ENCODE assay signal across 8 cellular contexts in genomic region chr3:47381317-47382157, GRCh38. TPM values are rescaled to one million over a fixed set of nuclear protein-coding genes. Genes with fewer than 3 reads are reported as not detected.
DNase-seq lines count a peak whose midpoint lies in the region; ATAC-seq and TF ChIP-seq lines count a peak whose summit lies in the region.

No MANE protein-coding gene starts in this region.

- no peaks in the 10 kb centered on the region for H3K27me3 ChIP-seq in OCI-LY1 (ENCODE audit: insufficient read depth, low read length)
- no peaks in the 10 kb centered on the region for H3K27me3 ChIP-seq in mucosa of stomach (ENCODE audit: control insufficient read depth, insufficient read depth, low read length)

- DNase-seq in COLO829 (ENCODE audit: low spot score), result peak; percentile 93
- peak; percentile 45 for DNase-seq in activated T-cell treated with anti-CD3 and anti-CD28 coated beads for 4 hours
- no peak for DNase-seq in epithelial cell of proximal tubule (ENCODE audit: low read depth)
- DNase-seq in stimulated activated CD8-positive, alpha-beta memory T cell treated with anti-CD3 and anti-CD28 coated beads, Interleukin-4, amount 100 ng/mL, for 48 hours, result peak; percentile 92

- no peak for TF ChIP-seq CTCF in OCI-LY1 (IDR thresholded peaks at IDR 0.05; ENCODE audit: low read length)
- no peak for TF ChIP-seq CTCF in epithelial cell of proximal tubule (conservative IDR thresholded peaks at IDR 0.05; ENCODE audit: low read depth, low read length)

- H3K9me3 ChIP-seq in OCI-LY1 (ENCODE audit: low read length) (no peaks in the 10 kb centered on the region), mucosa of stomach (ENCODE audit: control insufficient read depth, low read length) (no peaks in the 10 kb centered on the region)

- no peaks in the 10 kb centered on the region for H3K9me2 ChIP-seq in OCI-LY1 (ENCODE audit: low read depth, low read length)

- H2AFZ ChIP-seq in OCI-LY1 (ENCODE audit: low read length), result no peak overlapping the region

- no peaks in the 10 kb centered on the region for H3F3A ChIP-seq in OCI-LY1 (ENCODE audit: insufficient read depth, low read length)

- peak overlapping the region; percentile 79 for H3K9ac ChIP-seq in OCI-LY1 (ENCODE audit: low read length)
- H3K9ac ChIP-seq in mucosa of stomach (ENCODE audit: low read length), result peak overlapping the region; percentile 95

- H3K79me2 ChIP-seq in OCI-LY1 (ENCODE audit: insufficient read depth, low read length), result peaks cover 32% of the 10 kb centered on the region

- ATAC-seq in GM19438 (IDR thresholded peaks at IDR 0.05; ENCODE audit: low read depth, unreplicated experiment) (peak; percentile 69), HG03565 (IDR thresholded peaks at IDR 0.05; ENCODE audit: unreplicated experiment) (peak; percentile 40)

- H3K36me3 ChIP-seq in OCI-LY1 (ENCODE audit: insufficient read depth, low read length) (no peaks in the 10 kb centered on the region), mucosa of stomach (ENCODE audit: control insufficient read depth, insufficient read depth, low read length) (no peaks in the 10 kb centered on the region)

- peak overlapping the region; percentile 27 for H3K27ac ChIP-seq in OCI-LY1 (ENCODE audit: low read depth, low read length, poor library complexity, severe bottlenecking)

- peak overlapping the region; percentile 90 for H3K4me2 ChIP-seq in OCI-LY1 (ENCODE audit: low read length)

- peaks cover 19% of the 10 kb centered on the region for H3K4me1 ChIP-seq in OCI-LY1 (ENCODE audit: insufficient read depth, low read length, severe bottlenecking)
- peaks cover 16% of the 10 kb centered on the region for H3K4me1 ChIP-seq in mucosa of stomach (ENCODE audit: control insufficient read depth, insufficient read depth, low read length)

- H3K4me3 ChIP-seq in OCI-LY1 (ENCODE audit: low read depth, low read length, poor library complexity, severe bottlenecking) (peak overlapping the region; percentile 79), epithelial cell of proximal tubule (ENCODE audit: low read depth, low read length) (peak overlapping the region; percentile 99), mucosa of stomach (ENCODE audit: low read length) (peak overlapping the region; percentile 52)

- no peaks in the 10 kb centered on the region for H4K20me1 ChIP-seq in OCI-LY1 (ENCODE audit: insufficient read depth, low read length)

RNA-seq across cellular contexts. Expression of gene PTPN23, which starts 0.7 kb away (rescaled TPM):
- total RNA-seq in epithelial cell of proximal tubule, result 14.2 and 15.0 TPM in 2 replicates
